ENCODE assay signal across 17 cellular contexts in genomic region chr14:20539906-20540305, GRCh38. TPM values are rescaled to one million over a fixed set of nuclear protein-coding genes. Genes with fewer than 3 reads are reported as not detected.
DNase-seq lines count a peak whose midpoint lies in the region; ATAC-seq and TF ChIP-seq lines count a peak whose summit lies in the region.
"Had no signal": no experiment of that assay in that cellular context is flagged by ENCODE, and none has a peak within 500 bp of the region (broad histone marks: within the 10 kb centered on the region; RNA-seq: fewer than 3 reads in every experiment).

No MANE protein-coding gene starts in this region.

- H3K9ac ChIP-seq in adipocyte (ENCODE audit: low read length) (no peak overlapping the region), trophoblast cell (ENCODE audit: low read length) (no peak overlapping the region)

- H3K36me3 Mint-ChIP-seq in GM23338 (ENCODE audit: low read depth): no peaks in the 10 kb centered on the region

- no peaks in the 10 kb centered on the region; the same call in 2 of the 3 replicates for H3K9me3 Mint-ChIP-seq in GM23338
- H3K9me3 Mint-ChIP-seq: CD4-positive, alpha-beta T cell; H9 had no signal

- H3K4me3 Mint-ChIP-seq in GM23338: no peak overlapping the region
- H3K4me3 Mint-ChIP-seq: CD4-positive, alpha-beta T cell; H9 had no signal

- H2BK120ac ChIP-seq in trophoblast cell (ENCODE audit: insufficient read depth, low read length, poor library complexity): no peak overlapping the region

- in situ Hi-C loops in transverse colon (cut with MboI; ENCODE audit: low pct_ligation_motif_present in 1 of 4, low pct_unique_long_range_greater_than_20kb in 1 of 4, low sequenced_read_pairs in 3 of 4): loop anchor here in 1 of 4 donors (10.0 kb wide), 1 partner anchor 55 kb away; the partner anchor contains the start of gene RNASE12

- ATAC-seq in GM23338 (no peak), GM21786 (IDR thresholded peaks at IDR 0.05; ENCODE audit: unreplicated experiment) (no peak)
- ATAC-seq: HepG2 had no signal

- H3K79me1 ChIP-seq in trophoblast cell (ENCODE audit: low read length): no peaks in the 10 kb centered on the region

- H3K9me2 ChIP-seq in GM23338 (ENCODE audit: insufficient read depth): peaks cover 19% of the 10 kb centered on the region

- no peak overlapping the region for H2BK12ac ChIP-seq in trophoblast cell (ENCODE audit: low read length)

- H3K4me1 ChIP-seq in GM23338 (ENCODE audit: insufficient read depth) (no peaks in the 10 kb centered on the region), adipocyte (ENCODE audit: control insufficient read depth, insufficient read depth, low read length) (no peaks in the 10 kb centered on the region), trophoblast cell (ENCODE audit: control insufficient read depth in 1 of 2, insufficient read depth in 2 of 2, low read length in 2 of 2) (no peaks in the 10 kb centered on the region), transverse colon (no peaks in the 10 kb centered on the region)

- H3K79me2 ChIP-seq in GM23338 (replicated peaks; ENCODE audit: insufficient read depth): no peaks in the 10 kb centered on the region
- no peaks in the 10 kb centered on the region for H3K79me2 ChIP-seq in trophoblast cell (ENCODE audit: control insufficient read depth, insufficient read depth, low read length, poor library complexity)

- no peak overlapping the region for H4K12ac ChIP-seq in trophoblast cell (ENCODE audit: low read depth, low read length)

- no peak overlapping the region for H4K8ac ChIP-seq in trophoblast cell (ENCODE audit: low read depth, low read length)

- H3K18ac ChIP-seq in trophoblast cell (ENCODE audit: low read length): no peak overlapping the region

- TF ChIP-seq CTCF in GM23338 (conservative IDR thresholded peaks at IDR 0.05; ENCODE audit: low read depth in 2 of 2): no peak
- no peak for TF ChIP-seq CTCF in transverse colon (IDR thresholded peaks at IDR 0.05)

- no peaks in the 10 kb centered on the region for H3F3A ChIP-seq in GM23338 (replicated peaks; ENCODE audit: low read depth)

- TF ChIP-seq EP300 in transverse colon (IDR thresholded peaks at IDR 0.05; ENCODE audit: low read depth): no peak

- no peaks in the 10 kb centered on the region for H3K4me1 Mint-ChIP-seq in GM23338
- H3K4me1 Mint-ChIP-seq: H9 had no signal

- H2BK5ac ChIP-seq in trophoblast cell (ENCODE audit: low read depth, low read length, poor library complexity): no peak overlapping the region

- no peak for TF ChIP-seq POLR2A in transverse colon (IDR thresholded peaks at IDR 0.05)

- WGBS in trophoblast cell (ENCODE audit: extremely low coverage, insufficient coverage, insufficient read length): no CpG with 5 or more reads among the region's 4 CpGs
- WGBS in transverse colon (ENCODE audit: low coverage in 1 of 2), 2 donors: 38 to 67% methylated on average over 3 to 4 of the region's 4 CpGs

- H3K4me3 ChIP-seq in GM23338: no peak overlapping the region
- H3K4me3 ChIP-seq in adipocyte (ENCODE audit: low read length): no peak overlapping the region
- no peak overlapping the region for H3K4me3 ChIP-seq in trophoblast cell (ENCODE audit: low read depth, low read length)
- H3K4me3 ChIP-seq in transverse colon: no peak overlapping the region

- DNase-seq in GM23338 (ENCODE audit: low spot score): no peak
- peak; percentile 16 for DNase-seq in adipocyte (ENCODE audit: low read depth)
- DNase-seq in foreskin melanocyte: peak; percentile 76
- no peak for DNase-seq in trophoblast cell
- DNase-seq in transverse colon: no peak
- DNase-seq: ACHN; CD4-positive, alpha-beta T cell; DMS153; DMS79; GDM1; H9 had no signal

- H3K4me2 ChIP-seq in GM23338: no peak overlapping the region
- H3K4me2 ChIP-seq in trophoblast cell (ENCODE audit: low read length): no peak overlapping the region

- peak overlapping the region; percentile 44; the same call in 1 of the 2 replicates for H2AFZ ChIP-seq in GM23338
- H2AFZ ChIP-seq in trophoblast cell (ENCODE audit: insufficient read depth, low read length, poor library complexity): no peak overlapping the region

- H3K23ac ChIP-seq in trophoblast cell (ENCODE audit: low read length): no peak overlapping the region

- no peak overlapping the region for H4K91ac ChIP-seq in trophoblast cell (ENCODE audit: low read depth, low read length)

- no peak overlapping the region for H3K27ac Mint-ChIP-seq in GM23338
- H3K27ac Mint-ChIP-seq: CD4-positive, alpha-beta T cell; H9 had no signal

- H3K27me3 ChIP-seq in GM23338 (ENCODE audit: insufficient read depth) (no peaks in the 10 kb centered on the region), adipocyte (replicated peaks; ENCODE audit: control insufficient read depth, insufficient read depth, low read length) (no peaks in the 10 kb centered on the region), trophoblast cell (ENCODE audit: insufficient read depth, low read length) (no peaks in the 10 kb centered on the region), transverse colon (no peaks in the 10 kb centered on the region)

- H3K4ac ChIP-seq in trophoblast cell (ENCODE audit: low read depth, low read length): no peak overlapping the region

- H4K20me1 ChIP-seq in GM23338 (replicated peaks; ENCODE audit: insufficient read depth): no peaks in the 10 kb centered on the region

- H3K36me3 ChIP-seq in GM23338 (ENCODE audit: insufficient read depth) (no peaks in the 10 kb centered on the region), adipocyte (ENCODE audit: control insufficient read depth, insufficient read depth, low read length, severe bottlenecking) (no peaks in the 10 kb centered on the region), trophoblast cell (ENCODE audit: control insufficient read depth in 1 of 2, insufficient read depth in 2 of 2, low read length in 2 of 2) (no peaks in the 10 kb centered on the region), transverse colon (no peaks in the 10 kb centered on the region)

- intact Hi-C loops in transverse colon (cut with DNase I; ENCODE audit: low total_unique reads): no loop called here

- peaks cover 3% of the 10 kb centered on the region for H3K27me3 Mint-ChIP-seq in GM23338 (ENCODE audit: insufficient read depth, low read depth, poor library complexity)

- H3K9me3 ChIP-seq in adipocyte (ENCODE audit: control insufficient read depth, low read length) (no peaks in the 10 kb centered on the region), trophoblast cell (ENCODE audit: insufficient read depth, low read depth, low read length) (no peaks in the 10 kb centered on the region), transverse colon (no peaks in the 10 kb centered on the region)

- H2AK5ac ChIP-seq in trophoblast cell (ENCODE audit: low read length): no peak overlapping the region

- H3K27ac ChIP-seq in GM23338 (ENCODE audit: low read depth): no peak overlapping the region
- H3K27ac ChIP-seq in trophoblast cell (ENCODE audit: low read depth, low read length): no peak overlapping the region
- no peak overlapping the region for H3K27ac ChIP-seq in transverse colon
- H3K27ac ChIP-seq: C4-2B had no signal

- H3K14ac ChIP-seq in trophoblast cell (ENCODE audit: low read length): no peak overlapping the region

TF ChIP-seq in GM23338, 12 proteins besides CTCF, POLR2A, EP300 and RAD21 (continues in another document):
- TF ChIP-seq ETS1 (IDR thresholded peaks at IDR 0.05): no peak

RNA-seq across cellular contexts. Expression of gene RNASE9, which starts 20.9 kb away (rescaled TPM):
- total RNA-seq in GM23338 (2014; rRNA removed; shearing (Covaris generic)): 0.24 and 0.74 TPM in 2 replicates
- polyA plus RNA-seq in GM23338 (2016; fragmentation: Nextera tagmentation; extraction: Ambion mirVana): not detected in 2 replicates
- not detected in 2 replicates for polyA plus RNA-seq in trophoblast cell (2013)
- total RNA-seq in transverse colon: not detected
- total RNA-seq: CD4-positive, alpha-beta T cell; Daoy; H1; H9; HepG2 had no signal
- polyA plus RNA-seq: BJ, HepG2 had no signal

RNA-seq across cellular contexts. Expression of gene RNASE10, which starts 34.6 kb away (rescaled TPM):
- not detected in 2 replicates for total RNA-seq in GM23338 (2014; rRNA removed; shearing (Covaris generic))
- polyA plus RNA-seq in GM23338 (2016; fragmentation: Nextera tagmentation; extraction: Ambion mirVana): 0.65 and 0.82 TPM in 2 replicates
- 0.08 and 0.19 TPM in 2 replicates for polyA plus RNA-seq in trophoblast cell (2013)
- total RNA-seq in transverse colon: not detected
- total RNA-seq: CD4-positive, alpha-beta T cell; Daoy; HepG2 had no signal
- polyA plus RNA-seq: BJ, H1, HepG2 had no signal

RNA-seq across cellular contexts. Expression of gene RNASE11, which starts 47.9 kb away (rescaled TPM):
- total RNA-seq in GM23338 (2014; rRNA removed; shearing (Covaris generic)): not detected in 2 replicates
- not detected in 2 replicates for polyA plus RNA-seq in GM23338 (2016; fragmentation: Nextera tagmentation; extraction: Ambion mirVana)
- polyA plus RNA-seq in trophoblast cell (2013): not detected in 2 replicates
- not detected for total RNA-seq in transverse colon
- total RNA-seq: CD4-positive, alpha-beta T cell; H1; H9; HepG2 had no signal
- polyA plus RNA-seq: BJ, H1, HepG2 had no signal

RNA-seq across cellular contexts. Expression of gene RNASE12, which starts 51.3 kb away (rescaled TPM):
- not detected in 2 replicates for total RNA-seq in GM23338 (2014; rRNA removed; shearing (Covaris generic))
- polyA plus RNA-seq in GM23338 (2016; fragmentation: Nextera tagmentation; extraction: Ambion mirVana): not detected in 2 replicates
- polyA plus RNA-seq in trophoblast cell (2013): not detected in 2 replicates
- total RNA-seq in transverse colon: not detected
- total RNA-seq: CD4-positive, alpha-beta T cell; Daoy; H1; H9; HepG2 had no signal
- polyA plus RNA-seq: BJ, H1, HepG2 had no signal

Comparison
In these comparisons a context has a peak if more than half of its experiments do, and no peak if none do; other contexts are left out.
1. DNase-seq: peak in adipocyte (single experiment) and foreskin melanocyte (single experiment); none in GM23338 (single experiment), trophoblast cell (0 of 2) and transverse colon (single experiment).